Comparison of ENCODE assay signal across 5 cellular contexts in the genomic region with DNA sequence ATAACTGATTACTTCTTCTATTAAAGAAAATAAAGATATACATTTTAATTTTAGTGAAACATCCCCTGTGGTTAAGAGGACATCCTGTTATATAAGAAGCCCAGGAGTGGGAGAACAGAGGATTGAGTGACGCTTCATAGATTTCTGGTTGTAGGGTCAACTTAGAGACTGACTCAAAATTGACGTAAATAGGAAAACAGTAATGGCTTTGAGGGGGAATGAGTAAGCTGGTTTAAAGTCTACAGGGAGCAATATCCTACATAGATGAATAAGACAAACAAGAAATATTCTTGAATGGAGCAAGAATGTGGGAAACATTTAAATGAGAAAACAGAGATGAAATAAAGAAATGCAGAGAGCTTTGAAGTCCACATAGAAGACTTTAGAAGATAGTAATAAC. TPM values are rescaled to one million over a fixed set of nuclear protein-coding genes. Genes with fewer than 3 reads are reported as not detected.
"Had no signal": no experiment of that assay in that cellular context is flagged by ENCODE, and none has a peak within 500 bp of the region (broad histone marks: within the 10 kb centered on the region; RNA-seq: fewer than 3 reads in every experiment).

No MANE protein-coding gene starts in this region.

RNA-seq across cellular contexts. Expression of gene NUDT4B, which starts 20.7 kb away (rescaled TPM):
- total RNA-seq: kidney, left ventricle myocardium inferior, left ventricle myocardium superior, lower lobe of right lung, mesothelial cell of epicardium had no signal
